1 cellular context compared by ENCODE assay signal in genomic region chr5:96093340-96093739, GRCh38.
TF ChIP-seq lines count a peak whose summit lies in the region.

No MANE protein-coding gene starts in this region.

TF ChIP-seq in A549, 52 proteins besides CTCF, POLR2A, EP300 and RAD21 (continued from another document):
- TF ChIP-seq PBX3 (IDR thresholded peaks at IDR 0.05) (no peak), ZC3H11A (IDR thresholded peaks at IDR 0.05) (no peak), SREBF2 (IDR thresholded peaks at IDR 0.05) (no peak), TFCP2L1 (CRISPR knock-in tag; IDR thresholded peaks at IDR 0.05) (no peak), MYC (IDR thresholded peaks at IDR 0.05; ENCODE audit: borderline replicate concordance, low read length) (no peak), FOXS1 (CRISPR knock-in tag; IDR thresholded peaks at IDR 0.05) (no peak), NFE2L2 (conservative IDR thresholded peaks at IDR 0.05; ENCODE audit: low read length) (no peak)
